13 cellular contexts compared by ENCODE assay signal in genomic region chrX:68835468-68835867, GRCh38. TPM values are rescaled to one million over a fixed set of nuclear protein-coding genes. Genes with fewer than 3 reads are reported as not detected.
A peak's percentile ranks its signal among the peaks of the same experiment; 100 is the strongest.
DNase-seq lines count a peak whose midpoint lies in the region; TF ChIP-seq lines count a peak whose summit lies in the region.
"Had no signal": no experiment of that assay in that cellular context is flagged by ENCODE, and none has a peak within 500 bp of the region (broad histone marks: within the 10 kb centered on the region; RNA-seq: fewer than 3 reads in every experiment).

No MANE protein-coding gene starts in this region.

- H3K27ac Mint-ChIP-seq in H9 (no peak overlapping the region), nephron (no peak overlapping the region)

- no peak overlapping the region for H2BK5ac ChIP-seq in H9 (ENCODE audit: insufficient read length, low read length)

- peaks cover 10 to 32% of the 10 kb centered on the region in 2 experiments for H3K4me1 Mint-ChIP-seq in H9
- H3K4me1 Mint-ChIP-seq in nephron = peaks cover 19% of the 10 kb centered on the region

- no peak overlapping the region for H4K91ac ChIP-seq in H9 (ENCODE audit: insufficient read length, low read depth, low read length)

- no peak overlapping the region for H3K56ac ChIP-seq in H9 (ENCODE audit: insufficient read length, low read depth, low read length)

- H3K4ac ChIP-seq in H9 (ENCODE audit: low read depth, low read length) = no peak overlapping the region

- H2BK15ac ChIP-seq in H9 (ENCODE audit: low read depth, low read length) = no peak overlapping the region

- peaks cover 58 to 71% of the 10 kb centered on the region in 2 experiments for H3K9me3 Mint-ChIP-seq in H9
- H3K9me3 Mint-ChIP-seq in nephron = peaks cover 6% of the 10 kb centered on the region

- no peak overlapping the region for H2BK20ac ChIP-seq in H9 (ENCODE audit: low read depth, low read length, poor library complexity, severe bottlenecking)

- peak; percentile 2 for DNase-seq in H9
- DNase-seq in adrenal gland = peak in 4 of 7 donors; percentile 2 to 13 (median 4)
- peak; percentile 14 for DNase-seq in ureter (ENCODE audit: low spot score)
- no peak for DNase-seq in NCI-H2227 (lab: John Stamatoyannopoulos, UW; ENCODE audit: unreplicated experiment)
- DNase-seq in activated T-cell treated with anti-CD3 and anti-CD28 coated beads for 4 hours = no peak
- DNase-seq in T1000 (lab: John Stamatoyannopoulos, UW) = no peak
- DNase-seq: DMS 273 treated with DMSO at 0.1 percent for 48 hours, KBM-7, NCI-H146, NCI-H2081 treated with DMSO at 0.1 percent for 48 hours, NCI-H82, SIG-M5 had no signal

- H3K4me3 ChIP-seq in adrenal gland = no peak overlapping the region

- H3K79me2 ChIP-seq in H9 (ENCODE audit: insufficient read depth, low read length) = no peaks in the 10 kb centered on the region

- H3K4me3 Mint-ChIP-seq in H9 = no peak overlapping the region
- H3K4me3 Mint-ChIP-seq in nephron = peak overlapping the region; percentile 42 to 97 (median 72)

- intact Hi-C loops in adrenal gland (cut with DNase I) = no loop called here

- H3K4me2 ChIP-seq in H9 (ENCODE audit: insufficient read depth, insufficient read length, low read length) = no peak overlapping the region

- peaks cover 0 to 3% of the 10 kb centered on the region in 2 donors for H3K36me3 ChIP-seq in adrenal gland (replicated peaks in 1 of 2)

- no peak overlapping the region for H2BK120ac ChIP-seq in H9 (ENCODE audit: low read depth, low read length, poor library complexity, severe bottlenecking)

- H3K36me3 Mint-ChIP-seq in H9 (ENCODE audit: insufficient read depth in 1 of 3, low read depth in 3 of 3) (peaks cover 7 to 16% (median 13%) of the 10 kb centered on the region in 3 experiments; a peak in 6 of 7 replicates), nephron (ENCODE audit: low read depth) (peaks cover 47% of the 10 kb centered on the region)

- H3K9me3 ChIP-seq in H9 (ENCODE audit: control insufficient read depth, low read depth, low read length) = no peaks in the 10 kb centered on the region
- H3K9me3 ChIP-seq in adrenal gland (replicated peaks in 1 of 3) = no peaks in the 10 kb centered on the region

- no peaks in the 10 kb centered on the region for H3K23me2 ChIP-seq in H9 (ENCODE audit: insufficient read length, low read depth, low read length, poor library complexity, severe bottlenecking)

- H3K18ac ChIP-seq in H9 (ENCODE audit: insufficient read length, low read depth, low read length) = no peak overlapping the region

- H3K79me1 ChIP-seq in H9 (ENCODE audit: insufficient read depth, low read depth, low read length, poor library complexity, severe bottlenecking) = no peaks in the 10 kb centered on the region

- H4K5ac ChIP-seq in H9 (ENCODE audit: insufficient read length, low read depth, low read length) = no peak overlapping the region

- no CpG with 5 or more reads among the region's 5 CpGs for WGBS in H9 (ENCODE audit: extremely low coverage, insufficient read length, low lambda C conversion rate)
- 70 to 85% (median 78%) methylated on average over 4 to 5 of the region's 5 CpGs for WGBS in adrenal gland, 4 donors

- H3K27ac ChIP-seq in H9 (ENCODE audit: insufficient read length, low read depth, low read length) (no peak overlapping the region), adrenal gland (no peak overlapping the region)

- H3K14ac ChIP-seq in H9 (ENCODE audit: insufficient read depth, low read length) = no peak overlapping the region

- H4K20me1 ChIP-seq in H9 (ENCODE audit: control insufficient read depth, insufficient read depth, insufficient read length) = no peaks in the 10 kb centered on the region

- H3K4me1 ChIP-seq in H9 (ENCODE audit: insufficient read depth, low read length) (no peaks in the 10 kb centered on the region), adrenal gland (replicated peaks in 1 of 2) (no peaks in the 10 kb centered on the region)

- no peak overlapping the region for H3K23ac ChIP-seq in H9 (ENCODE audit: insufficient read length, low read depth, low read length)

- H3T11ph ChIP-seq in H9 (ENCODE audit: low read length) = no peak overlapping the region

- H2AFZ ChIP-seq in H9 (ENCODE audit: low read length) = no peak overlapping the region

- peaks cover 51% of the 10 kb centered on the region for H3K27me3 ChIP-seq in H9 (ENCODE audit: insufficient read depth, low read length)
- H3K27me3 ChIP-seq in adrenal gland = no peaks in the 10 kb centered on the region

- no peak for TF ChIP-seq POLR2A in adrenal gland (IDR thresholded peaks at IDR 0.05)

- H2BK12ac ChIP-seq in H9 (ENCODE audit: insufficient read length, low read depth, low read length) = no peak overlapping the region

- H2AK5ac ChIP-seq in H9 (ENCODE audit: insufficient read length, low read length) = no peak overlapping the region

- no peak overlapping the region for H4K8ac ChIP-seq in H9 (replicated peaks; ENCODE audit: insufficient read length, low read depth, low read length)

- TF ChIP-seq CTCF in H9 (conservative IDR thresholded peaks at IDR 0.05) (no peak), adrenal gland (IDR thresholded peaks at IDR 0.05) (no peak), nephron (IDR thresholded peaks at IDR 0.05; ENCODE audit: unreplicated experiment in 3 of 3) (no peak)

- H3K27me3 Mint-ChIP-seq in H9 (ENCODE audit: low read depth) (peaks cover 87% of the 10 kb centered on the region), nephron (ENCODE audit: low read depth) (no peaks in the 10 kb centered on the region)

- H3K9ac ChIP-seq in H9 (ENCODE audit: extremely low read depth, insufficient read length, low read length) = no peak overlapping the region

RNA-seq across cellular contexts. Expression of gene EFNB1, which starts 6.6 kb away (rescaled TPM):
- total RNA-seq in H9 (2021) (2.7 and 3.1 TPM in 2 replicates), adrenal gland (10 to 100 TPM; 32.2 to 66.5 (median 45.8) TPM), ureter (59.8 TPM)
- polyA plus RNA-seq in adrenal gland = 10 to 100 TPM; 14.0 to 42.5 (median 40.2) TPM

Comparison
In these comparisons a context has a peak if more than half of its experiments do, and no peak if none do; other contexts are left out.
1. DNase-seq: peak in H9 (single experiment), adrenal gland (4 of 7) and ureter (single experiment); none in NCI-H2227 (single experiment), activated T-cell treated with anti-CD3 and anti-CD28 coated beads for 4 hours (single experiment) and T1000 (single experiment).
2. H3K4me3 Mint-ChIP-seq: peak in nephron (3 of 3); none in H9 (0 of 2).